8 cellular contexts compared by ENCODE assay signal in genomic region chr18:46173393-46174316, GRCh38.
DNase-seq lines count a peak whose midpoint lies in the region; ATAC-seq and TF ChIP-seq lines count a peak whose summit lies in the region.

No MANE protein-coding gene starts in this region.

- H3K9me3 Mint-ChIP-seq in immature natural killer cell = no peaks in the 10 kb centered on the region

- peak overlapping the region; percentile 93 to 98 (median 96) for H3K27ac Mint-ChIP-seq in immature natural killer cell

- TF ChIP-seq CTCF in AG09319 (IDR thresholded peaks at IDR 0.05; ENCODE audit: low read depth, low read length) (peak; percentile 94), WI38 (IDR thresholded peaks at IDR 0.05; ENCODE audit: low read depth, low read length) (peak; percentile 91), cardiac fibroblast (IDR thresholded peaks at IDR 0.05; ENCODE audit: low read depth, low read length) (peak; percentile 97)

- H3K27me3 Mint-ChIP-seq in immature natural killer cell (ENCODE audit: low read depth in 3 of 3) = peaks cover 6 to 12% (median 10%) of the 10 kb centered on the region in 3 donors

- H3K4me3 ChIP-seq in WI38 (ENCODE audit: low read depth, low read length) (peak overlapping the region; percentile 93), cardiac fibroblast (replicated peaks in 1 of 2; ENCODE audit: low read depth in 2 of 2, low read length in 2 of 2) (peak overlapping the region; percentile 94 to 97)

- DNase-seq in AG09319 (ENCODE audit: extremely low read depth, low read depth) = peak; percentile 71
- DNase-seq in NCI-H2196 treated with DMSO at 0.1 percent for 48 hours (lab: John Stamatoyannopoulos, UW; ENCODE audit: unreplicated experiment) = peak; percentile 80
- DNase-seq in cardiac fibroblast (ENCODE audit: low read depth in 2 of 2) = peak; percentile 91 to 94
- peak; percentile 91 to 93 (median 92) for DNase-seq in immature natural killer cell
- peak; percentile 79 for DNase-seq in smooth muscle cell of the brain vasculature (ENCODE audit: low read depth, low spot score)

- peak overlapping the region; percentile 94 to 99 (median 99) for H3K4me3 Mint-ChIP-seq in immature natural killer cell

- ATAC-seq in GM18909 (IDR thresholded peaks at IDR 0.05; ENCODE audit: poor library complexity, unreplicated experiment) (peak; percentile 85), HG03159 (IDR thresholded peaks at IDR 0.05; ENCODE audit: unreplicated experiment) (peak; percentile 86)

- peaks cover 32 to 36% of the 10 kb centered on the region in 2 donors for H3K4me1 Mint-ChIP-seq in immature natural killer cell

- H3K36me3 Mint-ChIP-seq in immature natural killer cell = peaks cover 0 to 3% (median 0%) of the 10 kb centered on the region in 3 donors

Comparison
In these comparisons a context has a peak if more than half of its experiments do, and no peak if none do; other contexts are left out.
1. Peak in every context shown above with its lines: DNase-seq, ATAC-seq and H3K4me3 ChIP-seq.